8 cellular contexts compared by ENCODE assay signal in the genomic region with DNA sequence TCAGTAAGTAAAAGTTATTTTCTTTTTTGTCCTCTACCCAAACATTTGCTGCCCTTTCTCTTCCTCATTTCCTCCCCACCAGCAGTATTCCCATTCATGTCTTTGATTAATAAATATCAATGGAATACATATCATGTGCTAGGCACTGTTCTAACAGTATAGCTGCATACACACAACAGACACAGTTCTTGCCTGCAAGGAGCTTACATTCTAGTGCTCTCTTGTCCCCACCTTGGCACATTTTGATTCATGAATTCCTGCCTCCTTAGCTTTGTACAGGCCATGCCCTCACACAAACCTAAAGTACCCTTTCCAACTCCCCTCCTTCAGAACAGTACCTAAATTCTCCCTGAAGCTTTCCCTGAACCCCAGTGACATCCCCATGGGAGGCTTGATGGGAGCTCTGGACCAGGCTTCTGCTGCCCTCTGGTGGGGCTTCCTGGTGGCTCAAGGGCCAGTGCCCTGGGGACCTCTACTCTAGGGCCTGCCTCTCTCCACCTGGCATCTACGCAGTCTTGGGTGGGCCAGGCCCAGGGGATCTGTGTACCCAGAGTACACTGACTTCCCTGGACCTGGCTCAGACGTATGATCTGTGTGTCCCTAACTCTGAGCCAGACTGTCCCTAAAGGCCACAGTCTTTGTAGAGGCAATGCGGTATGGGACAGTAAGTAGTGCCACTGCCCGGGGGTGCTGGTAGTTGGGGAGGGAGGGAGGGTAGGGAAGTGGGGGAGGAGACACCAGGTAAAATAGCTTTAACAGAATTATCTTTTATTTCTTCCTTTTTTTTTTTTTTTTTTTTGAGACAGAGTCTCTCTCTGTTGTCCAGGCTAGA. TPM values are rescaled to one million over a fixed set of nuclear protein-coding genes. Genes with fewer than 3 reads are reported as not detected.
A peak's percentile ranks its signal among the peaks of the same experiment; 100 is the strongest.
DNase-seq lines count a peak whose midpoint lies in the region; ATAC-seq, FAIRE-seq and TF ChIP-seq lines count a peak whose summit lies in the region.

No MANE protein-coding gene starts in this region.

- peak overlapping the region in 1 of 7 donors; percentile 82 for H3K27ac Mint-ChIP-seq in CD4-positive, alpha-beta memory T cell
- H3K27ac Mint-ChIP-seq in astrocyte (ENCODE audit: unreplicated experiment): no peak overlapping the region

- FAIRE-seq in astrocyte (lab: Jason Lieb, UNC): no peak

- no peak overlapping the region for H3K9ac ChIP-seq in astrocyte (ENCODE audit: low read length)

- H3K79me2 ChIP-seq in astrocyte (ENCODE audit: insufficient read depth, low read length): no peaks in the 10 kb centered on the region

- ATAC-seq in GM18867 (IDR thresholded peaks at IDR 0.05; ENCODE audit: unreplicated experiment) (peak; percentile 73), GM18873 (IDR thresholded peaks at IDR 0.05; ENCODE audit: low FRiP score, unreplicated experiment) (no peak)

- no peak overlapping the region for H2AFZ ChIP-seq in astrocyte (ENCODE audit: low read depth, low read length)

- H3K27me3 ChIP-seq in CD4-positive, alpha-beta memory T cell (ENCODE audit: insufficient read depth, low read length): no peaks in the 10 kb centered on the region
- H3K27me3 ChIP-seq in HL-60 (ENCODE audit: insufficient read depth, poor library complexity, severe bottlenecking): no peaks in the 10 kb centered on the region
- H3K27me3 ChIP-seq in astrocyte (ENCODE audit: insufficient read depth, low read length): no peaks in the 10 kb centered on the region

- H3K4me1 Mint-ChIP-seq in CD4-positive, alpha-beta memory T cell: no peaks in the 10 kb centered on the region
- no peaks in the 10 kb centered on the region for H3K4me1 Mint-ChIP-seq in astrocyte (ENCODE audit: low read depth, unreplicated experiment)

- no peaks in the 10 kb centered on the region for H3K4me1 ChIP-seq in CD4-positive, alpha-beta memory T cell (ENCODE audit: insufficient read depth, low read length)
- no peaks in the 10 kb centered on the region for H3K4me1 ChIP-seq in astrocyte (ENCODE audit: insufficient read depth, low read length)

- H3K4me2 ChIP-seq in astrocyte (ENCODE audit: low read length): no peak overlapping the region

- no peaks in the 10 kb centered on the region for H3K9me3 ChIP-seq in CD4-positive, alpha-beta memory T cell (ENCODE audit: control insufficient read depth in 1 of 2, low read length in 2 of 2)
- H3K9me3 ChIP-seq in astrocyte (ENCODE audit: insufficient read depth, low read depth, low read length): no peaks in the 10 kb centered on the region

- no peaks in the 10 kb centered on the region for H3K27me3 Mint-ChIP-seq in CD4-positive, alpha-beta memory T cell
- no peaks in the 10 kb centered on the region for H3K27me3 Mint-ChIP-seq in astrocyte (ENCODE audit: low read depth, unreplicated experiment)

- TF ChIP-seq CTCF in HL-60 (IDR thresholded peaks at IDR 0.05; ENCODE audit: insufficient read depth, low read length) (peak; percentile 65), astrocyte (IDR thresholded peaks at IDR 0.05; ENCODE audit: insufficient read depth, low read depth, low read length) (peak; percentile 75)

- CTCF ChIA-PET in CD4-positive, alpha-beta memory T cell (lab: Charles Lee; ENCODE audit: partially characterized antibody): interaction anchor here (0.6 to 1.8 kb wide), 11 partner anchors 117 to 279 kb away, joined by 3 to 22 read pairs (median 4); no protein-coding TSS in a partner anchor

- H4K20me1 ChIP-seq in astrocyte (ENCODE audit: insufficient read depth, low read length): no peaks in the 10 kb centered on the region

- intact Hi-C loops in CD4-positive, alpha-beta memory T cell (cut with micrococcal nuclease): loop anchor here (1.0 to 5.0 kb wide), 2 partner anchors 127 to 276 kb away; no protein-coding TSS in a partner anchor

- no peak overlapping the region for H3K27ac ChIP-seq in CD4-positive, alpha-beta memory T cell (ENCODE audit: low read depth, low read length)
- H3K27ac ChIP-seq in HL-60 (replicated peaks) (no peak overlapping the region), astrocyte (ENCODE audit: low read depth, low read length) (no peak overlapping the region)

- H3K4me3 Mint-ChIP-seq in CD4-positive, alpha-beta memory T cell: no peak overlapping the region
- H3K4me3 Mint-ChIP-seq in astrocyte (ENCODE audit: unreplicated experiment): no peak overlapping the region

- no peaks in the 10 kb centered on the region for H3K36me3 ChIP-seq in CD4-positive, alpha-beta memory T cell (ENCODE audit: insufficient read depth, low read length)
- H3K36me3 ChIP-seq in astrocyte (ENCODE audit: insufficient read depth, low read length): no peaks in the 10 kb centered on the region

- no peaks in the 10 kb centered on the region for H3K36me3 Mint-ChIP-seq in CD4-positive, alpha-beta memory T cell
- H3K36me3 Mint-ChIP-seq in astrocyte (ENCODE audit: low read depth, unreplicated experiment): no peaks in the 10 kb centered on the region

- no peak overlapping the region for H3K4me3 ChIP-seq in CD4-positive, alpha-beta memory T cell (ENCODE audit: low read length in 2 of 2)
- no peak overlapping the region for H3K4me3 ChIP-seq in HL-60 (replicated peaks; ENCODE audit: insufficient read depth, low read length)
- H3K4me3 ChIP-seq in astrocyte (ENCODE audit: insufficient read depth, low read depth, low read length): no peak overlapping the region

- peaks cover 0 to 2% (median 0%) of the 10 kb centered on the region in 8 donors for H3K9me3 Mint-ChIP-seq in CD4-positive, alpha-beta memory T cell
- peaks cover 4% of the 10 kb centered on the region for H3K9me3 Mint-ChIP-seq in astrocyte (ENCODE audit: unreplicated experiment)

- DNase-seq in CD4-positive, alpha-beta memory T cell: peak; percentile 11 to 38 (median 20)
- DNase-seq in HL-60 (ENCODE audit: low read depth in 1 of 2, low spot score in 1 of 2) (peak in 1 of 2 experiments; percentile 58), RPMI7951 (ENCODE audit: low read depth) (peak; percentile 27), astrocyte (ENCODE audit: low read depth) (no peak), iPS DF 4.7 (ENCODE audit: extremely low read depth, low spot score) (peak; percentile 30)
- peak; percentile 38 to 56 (median 53) for DNase-seq in stimulated activated CD4-positive, alpha-beta T cell treated with anti-CD3 and anti-CD28 coated beads, Interleukin-12 subunit alpha, Interleukin-12 subunit beta, amount 100 ng/mL, for 48 hours (ENCODE audit: low read depth in 2 of 3, low spot score in 1 of 3)

- POLR2A ChIA-PET in CD4-positive, alpha-beta memory T cell (lab: Charles Lee; ENCODE audit: partially characterized antibody): no interaction called here

RNA-seq across cellular contexts. Expression of gene RPS13, which starts 14.1 kb away (rescaled TPM):
- total RNA-seq in CD4-positive, alpha-beta memory T cell: 1,000 to 10,000 TPM; 2,047 to 2,133 TPM
- polyA plus RNA-seq in CD4-positive, alpha-beta memory T cell: 1,000 to 10,000 TPM; 1,690 to 2,146 TPM
- total RNA-seq in RPMI7951 (2014; rRNA removed; shearing (Covaris generic)): 2,164 and 2,217 TPM in 2 replicates
- 753 and 856 TPM in 2 replicates for total RNA-seq in astrocyte

RNA-seq across cellular contexts. Expression of gene PLEKHA7, which starts 49.2 kb away (rescaled TPM):
- 1 to 10 TPM; 7.7 to 8.3 TPM for total RNA-seq in CD4-positive, alpha-beta memory T cell
- polyA plus RNA-seq in CD4-positive, alpha-beta memory T cell: 1 to 10 TPM; 1.6 to 4.3 TPM
- total RNA-seq in RPMI7951 (2014; rRNA removed; shearing (Covaris generic)): 0.20 TPM in 1 of 2 replicates, not detected in the other
- 3.2 and 5.7 TPM in 2 replicates for total RNA-seq in astrocyte
